Comparison of ENCODE assay signal across 8 cellular contexts in genomic region chr12:48716493-48717251, GRCh38. TPM values are rescaled to one million over a fixed set of nuclear protein-coding genes. Genes with fewer than 3 reads are reported as not detected.
DNase-seq lines count a peak whose midpoint lies in the region; ATAC-seq, FAIRE-seq and TF ChIP-seq lines count a peak whose summit lies in the region.

Gene CCNT1, minus strand, starts transcription at chr12:48716707. Its CDS starts 32 bp downstream, at chr12:48716675.

- no peaks in the 10 kb centered on the region for H3K27me3 Mint-ChIP-seq in activated T-helper 2 cell treated with anti-CD3 and anti-CD28 coated beads, Interferon-gamma antibody, Interleukin-2, Interleukin-4, amounts not matched to agents 10 μg/mL and 5 μg/mL and 100 μg/mL, durations not matched to agents 14 hours and 24 hours and 36 hours (ENCODE audit: low read depth)
- H3K27me3 Mint-ChIP-seq in naive thymus-derived CD8-positive, alpha-beta T cell, result no peaks in the 10 kb centered on the region

- H4K20me1 ChIP-seq in fibroblast of lung (ENCODE audit: control insufficient read depth, extremely low read depth, insufficient read depth, low read length), result no peaks in the 10 kb centered on the region

- peaks cover 31% of the 10 kb centered on the region for H3K36me3 ChIP-seq in RWPE2 (ENCODE audit: low read depth)
- no peaks in the 10 kb centered on the region for H3K36me3 ChIP-seq in fibroblast of lung (ENCODE audit: control insufficient read depth, insufficient read depth, low read length)

- peak within 1 kb of the TSS; percentile 92 for H3K4me3 Mint-ChIP-seq in activated T-helper 2 cell treated with anti-CD3 and anti-CD28 coated beads, Interferon-gamma antibody, Interleukin-2, Interleukin-4, amounts not matched to agents 10 μg/mL and 5 μg/mL and 100 μg/mL, durations not matched to agents 14 hours and 24 hours and 36 hours (ENCODE audit: low read depth)
- H3K4me3 Mint-ChIP-seq in naive thymus-derived CD8-positive, alpha-beta T cell, result peak within 1 kb of the TSS; percentile 87 to 98 (median 97)

- intact Hi-C loops in activated T-helper 2 cell treated with anti-CD3 and anti-CD28 coated beads, Interferon-gamma antibody, Interleukin-2, Interleukin-4, amounts not matched to agents 10 μg/mL and 5 μg/mL and 100 μg/mL, durations not matched to agents 14 hours and 24 hours and 36 hours (cut with micrococcal nuclease), result loop anchor here (1.0 to 2.0 kb wide), 4 partner anchors 34 to 136 kb away; partner anchors contain the start of genes DDX23 and KANSL2

- H3K9ac ChIP-seq in fibroblast of lung (ENCODE audit: insufficient read depth, low read length), result peak within 1 kb of the TSS; percentile 90

- peak within 1 kb of the TSS; percentile 95 for H3K27ac Mint-ChIP-seq in activated T-helper 2 cell treated with anti-CD3 and anti-CD28 coated beads, Interferon-gamma antibody, Interleukin-2, Interleukin-4, amounts not matched to agents 10 μg/mL and 5 μg/mL and 100 μg/mL, durations not matched to agents 14 hours and 24 hours and 36 hours
- peak within 1 kb of the TSS; percentile 96 to 100 (median 99) for H3K27ac Mint-ChIP-seq in naive thymus-derived CD8-positive, alpha-beta T cell

- POLR2A ChIA-PET in naive thymus-derived CD8-positive, alpha-beta T cell (lab: Charles Lee), result interaction anchor here (0.6 to 3.0 kb wide), 8 partner anchors 12 to 1267 kb away, joined by 3 to 23 read pairs (median 4); partner anchors contain the start of genes ASB8, DDX23, KANSL2 and TUBA1A

- H3K4me3 ChIP-seq in RWPE2 (ENCODE audit: severe bottlenecking) (peak within 1 kb of the TSS; percentile 44), fibroblast of lung (replicated peaks in 1 of 4; ENCODE audit: control extremely low read depth in 1 of 4, insufficient read depth in 1 of 4, low read depth in 3 of 4, low read length in 4 of 4) (peak within 1 kb of the TSS; percentile 64 to 94 (median 81))

- ATAC-seq in RWPE2 (ENCODE audit: low read depth), result peak; percentile 96
- peak; percentile 85 to 92 for ATAC-seq in naive thymus-derived CD8-positive, alpha-beta T cell

- DNase-seq in ELR (ENCODE audit: low read depth), result peak; percentile 100
- DNase-seq in H54 (ENCODE audit: insufficient read length, low spot score), result peak; percentile 98
- peak; percentile 100 for DNase-seq in LoVo (ENCODE audit: low spot score)
- DNase-seq in RWPE2 (ENCODE audit: low spot score), result peak; percentile 98
- peak; percentile 99 for DNase-seq in activated T-helper 2 cell treated with anti-CD3 and anti-CD28 coated beads, Interferon-gamma antibody, Interleukin-2, Interleukin-4, amounts not matched to agents 10 μg/mL and 5 μg/mL and 100 μg/mL, durations not matched to agents 14 hours and 24 hours and 36 hours (ENCODE audit: low spot score)
- DNase-seq in fibroblast of lung (ENCODE audit: low read depth in 2 of 2), result peak; percentile 100
- peak; percentile 92 to 100 (median 99) for DNase-seq in naive thymus-derived CD8-positive, alpha-beta T cell
- peak; percentile 93 to 100 (median 98) for DNase-seq in stimulated activated naive CD4-positive, alpha-beta T cell (lab: John Stamatoyannopoulos, UW)

- peaks cover 28% of the 10 kb centered on the region for H3K9me3 Mint-ChIP-seq in activated T-helper 2 cell treated with anti-CD3 and anti-CD28 coated beads, Interferon-gamma antibody, Interleukin-2, Interleukin-4, amounts not matched to agents 10 μg/mL and 5 μg/mL and 100 μg/mL, durations not matched to agents 14 hours and 24 hours and 36 hours
- H3K9me3 Mint-ChIP-seq in naive thymus-derived CD8-positive, alpha-beta T cell, result peaks cover 8 to 25% (median 15%) of the 10 kb centered on the region in 9 donors

- H3K27ac ChIP-seq in RWPE2 (ENCODE audit: poor library complexity, severe bottlenecking) (peak within 1 kb of the TSS; percentile 70), fibroblast of lung (ENCODE audit: insufficient read depth, low read length) (peak within 1 kb of the TSS; percentile 98)

- H3K4me1 Mint-ChIP-seq in activated T-helper 2 cell treated with anti-CD3 and anti-CD28 coated beads, Interferon-gamma antibody, Interleukin-2, Interleukin-4, amounts not matched to agents 10 μg/mL and 5 μg/mL and 100 μg/mL, durations not matched to agents 14 hours and 24 hours and 36 hours (ENCODE audit: low read depth), result peaks cover 31% of the 10 kb centered on the region
- peaks cover 19 to 51% (median 41%) of the 10 kb centered on the region in 4 donors for H3K4me1 Mint-ChIP-seq in naive thymus-derived CD8-positive, alpha-beta T cell

- peaks cover 3% of the 10 kb centered on the region for H3K9me3 ChIP-seq in RWPE2 (ENCODE audit: severe bottlenecking)
- H3K9me3 ChIP-seq in fibroblast of lung (ENCODE audit: control insufficient read depth, insufficient read depth, low read depth, low read length), result no peaks in the 10 kb centered on the region

- peaks cover 42% of the 10 kb centered on the region for H3K79me2 ChIP-seq in fibroblast of lung (ENCODE audit: control insufficient read depth, insufficient read depth, low read length)

- H3K4me1 ChIP-seq in RWPE2 (ENCODE audit: insufficient read depth, poor library complexity, severe bottlenecking) (peaks cover 11% of the 10 kb centered on the region), fibroblast of lung (ENCODE audit: control insufficient read depth, extremely low read depth, insufficient read depth, low read length) (peaks cover 3% of the 10 kb centered on the region)

- peak within 1 kb of the TSS; percentile 83 for H2AFZ ChIP-seq in fibroblast of lung (ENCODE audit: low read length)

- peak; percentile 98 for FAIRE-seq in H54 (lab: Jason Lieb, UNC)

- TF ChIP-seq CTCF in RWPE2 (IDR thresholded peaks at IDR 0.05; ENCODE audit: poor library complexity, severe bottlenecking) (no peak), fibroblast of lung (conservative IDR thresholded peaks at IDR 0.05 in 1 of 2, IDR thresholded peaks at IDR 0.05 in 1 of 2; ENCODE audit: low read depth in 1 of 2, low read length in 2 of 2) (peak; percentile 40 to 42)

- H3K27me3 ChIP-seq in RWPE2 (ENCODE audit: insufficient read depth, poor library complexity, severe bottlenecking) (no peaks in the 10 kb centered on the region), fibroblast of lung (ENCODE audit: control insufficient read depth, insufficient read depth, low read length) (no peaks in the 10 kb centered on the region)

- H3K36me3 Mint-ChIP-seq in activated T-helper 2 cell treated with anti-CD3 and anti-CD28 coated beads, Interferon-gamma antibody, Interleukin-2, Interleukin-4, amounts not matched to agents 10 μg/mL and 5 μg/mL and 100 μg/mL, durations not matched to agents 14 hours and 24 hours and 36 hours (ENCODE audit: low read depth), result peaks cover 57% of the 10 kb centered on the region
- peaks cover 14 to 43% (median 24%) of the 10 kb centered on the region in 3 donors for H3K36me3 Mint-ChIP-seq in naive thymus-derived CD8-positive, alpha-beta T cell

- peak within 1 kb of the TSS; percentile 78 for H3K4me2 ChIP-seq in fibroblast of lung (ENCODE audit: extremely low read depth, insufficient read depth, low read length)

- peak; percentile 65 for TF ChIP-seq POLR2A in H54 (IDR thresholded peaks at IDR 0.05; ENCODE audit: low read depth, low read length)

RNA-seq across cellular contexts. Expression of gene CCNT1, which starts in this region (rescaled TPM):
- 70.2 and 71.9 TPM in 2 replicates for total RNA-seq in activated T-helper 2 cell treated with anti-CD3 and anti-CD28 coated beads, Interferon-gamma antibody, Interleukin-2, Interleukin-4, amounts not matched to agents 10 μg/mL and 5 μg/mL and 100 μg/mL, durations not matched to agents 14 hours and 24 hours and 36 hours
- 21.6 and 24.6 TPM in 2 replicates for total RNA-seq in fibroblast of lung
- 15.5 and 20.4 TPM in 2 replicates for polyA plus RNA-seq in fibroblast of lung
- 6.3 and 12.4 TPM in 2 replicates for polyA plus RNA-seq in fibroblast of lung (2012)
- polyA minus RNA-seq in fibroblast of lung (ENCODE audit: low replicate concordance), result 5.8 and 7.7 TPM in 2 replicates
- 10 to 100 TPM; 65.5 to 66.5 TPM for total RNA-seq in naive thymus-derived CD8-positive, alpha-beta T cell
- polyA plus RNA-seq in naive thymus-derived CD8-positive, alpha-beta T cell, result 10 to 100 TPM; 12.9 to 22.6 (median 12.9) TPM

Comparison
In these comparisons a context has a peak if more than half of its experiments do, and no peak if none do; other contexts are left out.
1. Peak in every context shown above with its lines: DNase-seq, ATAC-seq, H3K4me3 ChIP-seq and H3K27ac ChIP-seq.